6 cellular contexts compared by ENCODE assay signal in the genomic region with DNA sequence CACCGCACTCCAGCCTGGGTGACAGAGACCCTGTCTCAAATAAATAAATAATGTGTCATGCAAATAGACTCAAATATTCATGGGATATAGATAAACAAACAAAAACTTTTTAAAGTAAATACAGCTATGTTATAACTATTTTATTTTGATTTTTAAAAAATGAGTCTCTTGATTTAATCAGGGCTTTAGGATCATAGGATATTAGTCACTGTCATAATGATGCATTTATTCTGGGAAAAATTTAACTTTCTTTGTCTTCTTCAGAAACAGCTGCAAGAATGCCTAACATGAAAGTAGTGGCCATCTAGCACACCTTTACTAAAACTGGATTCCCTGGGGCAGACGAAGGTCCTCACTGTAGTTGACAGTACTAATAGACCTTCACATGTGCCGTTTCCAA.
"Had no signal": no experiment of that assay in that cellular context is flagged by ENCODE, and none has a peak within 500 bp of the region (broad histone marks: within the 10 kb centered on the region; RNA-seq: fewer than 3 reads in every experiment).

No MANE protein-coding gene starts in this region.

- H3K4me3 ChIP-seq: K562 had no signal

- H3K4me2 ChIP-seq: KMS-11 had no signal

- H3K27ac ChIP-seq: HL-60, KMS-11 had no signal

- ATAC-seq: HepG2, K562 had no signal

- DNase-seq: KBM-7, KG1 had no signal

- H3K9ac ChIP-seq: KMS-11 had no signal
